ENCODE assay signal across 1 cellular context in the genomic region with DNA sequence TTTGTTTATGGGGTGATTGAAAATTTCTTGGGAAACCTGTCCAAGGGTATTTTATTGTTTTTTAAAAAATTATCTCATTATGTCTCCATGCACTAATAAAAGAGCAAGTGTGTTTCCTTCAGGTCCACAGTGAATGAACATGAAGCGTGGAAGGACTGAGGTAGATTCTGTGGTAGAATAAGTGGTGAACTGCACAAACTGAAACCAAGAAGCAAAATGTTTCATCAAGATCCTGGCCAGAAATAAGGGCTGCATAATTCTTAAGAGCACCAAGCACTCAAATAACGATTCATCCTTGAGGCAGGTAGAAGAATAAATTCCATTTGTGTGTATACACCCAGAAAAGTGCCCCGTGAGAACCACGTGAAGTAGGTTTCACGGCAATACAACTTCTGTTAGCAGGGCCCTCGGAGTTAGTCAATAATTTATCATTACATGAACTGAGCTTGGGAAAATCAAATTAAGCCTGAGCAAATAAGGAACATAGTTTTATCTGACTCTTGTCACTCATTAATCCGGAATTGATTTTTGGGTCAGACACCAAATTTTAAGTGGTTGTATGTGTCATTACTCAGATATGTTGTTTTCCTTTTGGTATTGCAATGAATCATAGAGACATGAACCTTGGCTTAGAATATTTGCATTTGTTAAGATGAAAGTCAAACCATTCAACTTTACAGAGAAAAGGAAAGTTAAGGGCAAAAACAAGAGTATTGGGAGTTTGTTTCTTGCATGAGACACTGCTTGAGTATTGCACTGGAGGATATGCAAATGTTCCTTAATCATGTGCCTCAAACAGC.
TF ChIP-seq lines count a peak whose summit lies in the region.

No MANE protein-coding gene starts in this region.

TF ChIP-seq in liver, 16 proteins besides CTCF, POLR2A, EP300 and RAD21 (continued from another document):
- TF ChIP-seq REST (IDR thresholded peaks at IDR 0.05): peak; percentile 61
- peak; percentile 93 for TF ChIP-seq ATF3 (IDR thresholded peaks at IDR 0.05)
- peak; percentile 88 for TF ChIP-seq SP1 (IDR thresholded peaks at IDR 0.05)
- peak; percentile 78 for TF ChIP-seq FOXA2 (IDR thresholded peaks at IDR 0.05)
